Comparison of ENCODE assay signal across 1 cellular context in genomic region chr7:16695621-16696237, GRCh38.
TF ChIP-seq lines count a peak whose summit lies in the region.

No MANE protein-coding gene starts in this region.

TF ChIP-seq in A549, 52 proteins besides CTCF, POLR2A, EP300 and RAD21 (continued from another document):
- TF ChIP-seq REST (IDR thresholded peaks at IDR 0.05) (no peak), ATOH8 (CRISPR knock-in tag; IDR thresholded peaks at IDR 0.05; ENCODE audit: low read depth) (no peak)
